In the genomic region with DNA sequence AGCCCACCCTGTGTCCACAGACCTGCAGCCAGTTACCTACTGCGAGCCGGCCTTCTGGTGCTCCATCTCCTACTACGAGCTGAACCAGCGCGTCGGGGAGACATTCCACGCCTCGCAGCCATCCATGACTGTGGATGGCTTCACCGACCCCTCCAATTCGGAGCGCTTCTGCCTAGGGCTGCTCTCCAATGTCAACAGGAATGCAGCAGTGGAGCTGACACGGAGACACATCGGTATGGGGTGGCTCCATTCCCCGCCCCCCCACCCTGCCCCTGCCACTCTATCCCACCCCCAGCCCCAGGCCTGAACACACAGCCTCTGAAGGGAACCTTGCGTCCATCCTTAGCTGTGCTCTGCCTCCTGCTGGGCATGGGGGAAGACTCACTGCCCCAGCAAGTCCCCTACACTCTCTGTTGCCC, we compare ENCODE assay signal across 1 cellular context.
TF ChIP-seq lines count a peak whose summit lies in the region.

No MANE protein-coding gene starts in this region.

TF ChIP-seq in GM23338, 12 proteins besides CTCF, POLR2A, EP300 and RAD21 (continued from another document):
- TF ChIP-seq, protein P1, sequence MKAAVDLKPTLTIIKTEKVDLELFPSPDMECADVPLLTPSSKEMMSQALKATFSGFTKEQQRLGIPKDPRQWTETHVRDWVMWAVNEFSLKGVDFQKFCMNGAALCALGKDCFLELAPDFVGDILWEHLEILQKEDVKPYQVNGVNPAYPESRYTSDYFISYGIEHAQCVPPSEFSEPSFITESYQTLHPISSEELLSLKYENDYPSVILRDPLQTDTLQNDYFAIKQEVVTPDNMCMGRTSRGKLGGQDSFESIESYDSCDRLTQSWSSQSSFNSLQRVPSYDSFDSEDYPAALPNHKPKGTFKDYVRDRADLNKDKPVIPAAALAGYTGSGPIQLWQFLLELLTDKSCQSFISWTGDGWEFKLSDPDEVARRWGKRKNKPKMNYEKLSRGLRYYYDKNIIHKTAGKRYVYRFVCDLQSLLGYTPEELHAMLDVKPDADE (IDR thresholded peaks at IDR 0.05) = no peak
- TF ChIP-seq POLR2AphosphoS5 (IDR thresholded peaks at IDR 0.05; ENCODE audit: low read depth) (no peak), ZNF331 (CRISPR knock-in tag; IDR thresholded peaks at IDR 0.05; ENCODE audit: low read depth) (no peak)
- TF ChIP-seq, protein P2, sequence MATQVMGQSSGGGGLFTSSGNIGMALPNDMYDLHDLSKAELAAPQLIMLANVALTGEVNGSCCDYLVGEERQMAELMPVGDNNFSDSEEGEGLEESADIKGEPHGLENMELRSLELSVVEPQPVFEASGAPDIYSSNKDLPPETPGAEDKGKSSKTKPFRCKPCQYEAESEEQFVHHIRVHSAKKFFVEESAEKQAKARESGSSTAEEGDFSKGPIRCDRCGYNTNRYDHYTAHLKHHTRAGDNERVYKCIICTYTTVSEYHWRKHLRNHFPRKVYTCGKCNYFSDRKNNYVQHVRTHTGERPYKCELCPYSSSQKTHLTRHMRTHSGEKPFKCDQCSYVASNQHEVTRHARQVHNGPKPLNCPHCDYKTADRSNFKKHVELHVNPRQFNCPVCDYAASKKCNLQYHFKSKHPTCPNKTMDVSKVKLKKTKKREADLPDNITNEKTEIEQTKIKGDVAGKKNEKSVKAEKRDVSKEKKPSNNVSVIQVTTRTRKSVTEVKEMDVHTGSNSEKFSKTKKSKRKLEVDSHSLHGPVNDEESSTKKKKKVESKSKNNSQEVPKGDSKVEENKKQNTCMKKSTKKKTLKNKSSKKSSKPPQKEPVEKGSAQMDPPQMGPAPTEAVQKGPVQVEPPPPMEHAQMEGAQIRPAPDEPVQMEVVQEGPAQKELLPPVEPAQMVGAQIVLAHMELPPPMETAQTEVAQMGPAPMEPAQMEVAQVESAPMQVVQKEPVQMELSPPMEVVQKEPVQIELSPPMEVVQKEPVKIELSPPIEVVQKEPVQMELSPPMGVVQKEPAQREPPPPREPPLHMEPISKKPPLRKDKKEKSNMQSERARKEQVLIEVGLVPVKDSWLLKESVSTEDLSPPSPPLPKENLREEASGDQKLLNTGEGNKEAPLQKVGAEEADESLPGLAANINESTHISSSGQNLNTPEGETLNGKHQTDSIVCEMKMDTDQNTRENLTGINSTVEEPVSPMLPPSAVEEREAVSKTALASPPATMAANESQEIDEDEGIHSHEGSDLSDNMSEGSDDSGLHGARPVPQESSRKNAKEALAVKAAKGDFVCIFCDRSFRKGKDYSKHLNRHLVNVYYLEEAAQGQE (IDR thresholded peaks at IDR 0.05; ENCODE audit: unreplicated experiment) = no peak
